1 cellular context compared by ENCODE assay signal in the genomic region with DNA sequence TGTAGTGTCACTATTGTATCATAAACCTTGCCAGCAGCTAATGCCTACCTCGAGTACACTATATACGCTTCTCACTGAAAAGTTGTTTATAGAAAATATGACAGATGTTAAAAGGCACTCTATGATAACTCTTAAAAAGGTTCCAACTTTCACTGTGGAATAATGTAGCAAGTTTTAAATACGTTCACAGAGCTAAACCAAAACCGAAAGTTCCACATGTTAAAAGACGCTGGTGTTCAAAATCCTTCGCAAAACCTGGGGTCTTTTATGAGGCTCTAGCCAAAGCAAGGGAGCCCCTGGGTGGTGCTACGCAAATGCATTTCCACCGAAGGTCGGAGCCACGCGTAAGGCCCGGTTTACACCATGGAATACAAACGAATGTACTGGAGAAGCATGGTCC.
TF ChIP-seq lines count a peak whose summit lies in the region.

No MANE protein-coding gene starts in this region.

TF ChIP-seq in liver, 16 proteins besides CTCF, POLR2A, EP300 and RAD21 (continued from another document):
- TF ChIP-seq TAF1 (conservative IDR thresholded peaks at IDR 0.05) (no peak), SP1 (IDR thresholded peaks at IDR 0.05) (no peak)
